Comparison of ENCODE assay signal across 9 cellular contexts in the genomic region with DNA sequence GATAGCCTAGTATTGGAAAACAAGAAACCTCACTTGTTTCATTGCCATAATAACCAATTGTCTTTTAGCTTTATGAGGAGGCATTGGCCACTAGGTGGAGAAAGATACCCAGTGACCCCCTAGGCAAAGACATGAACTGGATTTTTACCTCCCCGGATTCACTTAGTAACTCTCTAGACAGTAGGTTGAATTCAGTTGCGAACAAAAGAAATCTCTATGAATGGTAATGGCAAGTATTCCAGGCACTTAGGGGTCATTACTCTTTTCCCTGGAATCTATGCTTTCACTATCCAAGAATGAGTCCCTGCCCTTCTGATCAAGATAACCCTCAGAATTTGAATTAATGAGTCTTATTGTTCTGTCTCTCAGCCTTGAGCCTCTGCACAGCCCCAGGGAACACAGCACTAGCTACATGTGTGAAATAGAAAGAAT. TPM values are rescaled to one million over a fixed set of nuclear protein-coding genes. Genes with fewer than 3 reads are reported as not detected.
DNase-seq lines count a peak whose midpoint lies in the region; TF ChIP-seq lines count a peak whose summit lies in the region.
"Had no signal": no experiment of that assay in that cellular context is flagged by ENCODE, and none has a peak within 500 bp of the region (broad histone marks: within the 10 kb centered on the region; RNA-seq: fewer than 3 reads in every experiment).

No MANE protein-coding gene starts in this region.

- no peak overlapping the region for H3K9ac ChIP-seq in H9 (ENCODE audit: extremely low read depth, insufficient read length, low read length)

- H3K79me2 ChIP-seq in H9 (ENCODE audit: insufficient read depth, low read length) = no peaks in the 10 kb centered on the region

- H3K27me3 Mint-ChIP-seq in H9 (ENCODE audit: low read depth) = no peaks in the 10 kb centered on the region
- H3K27me3 Mint-ChIP-seq in CD8-positive, alpha-beta memory T cell = peaks cover 2 to 4% of the 10 kb centered on the region in 2 donors
- H3K27me3 Mint-ChIP-seq: activated naive CD8-positive, alpha-beta T cell treated with anti-CD3 and anti-CD28 coated beads, Interleukin-2, amount 10 ng/mL, durations not matched to agents 7 days and 5 days had no signal

- H3K79me1 ChIP-seq in H9 (ENCODE audit: insufficient read depth, low read depth, low read length, poor library complexity, severe bottlenecking) = no peaks in the 10 kb centered on the region

- no peaks in the 10 kb centered on the region for H3K36me3 ChIP-seq in CD8-positive, alpha-beta memory T cell (ENCODE audit: insufficient read depth, low read length)

- H3K27me3 ChIP-seq in H9 (ENCODE audit: insufficient read depth, low read length) = no peaks in the 10 kb centered on the region
- no peaks in the 10 kb centered on the region for H3K27me3 ChIP-seq in CD8-positive, alpha-beta memory T cell (ENCODE audit: insufficient read depth, low read length, poor library complexity, severe bottlenecking)

- no CpG with 5 or more reads among the region's 2 CpGs for WGBS in H9 (ENCODE audit: extremely low coverage, insufficient read length, low lambda C conversion rate)

- in situ Hi-C loops in ACHN (cut with HindIII; ENCODE audit: low pct_ligation_motif_present, low pct_unique_long_range_greater_than_20kb, low sequenced_read_pairs) = no loop called here

- no peaks in the 10 kb centered on the region for H4K20me1 ChIP-seq in H9 (ENCODE audit: control insufficient read depth, insufficient read depth, insufficient read length)

- H3K4me3 Mint-ChIP-seq in H9 = no peak overlapping the region
- H3K4me3 Mint-ChIP-seq in CD8-positive, alpha-beta memory T cell = no peak overlapping the region
- H3K4me3 Mint-ChIP-seq: activated naive CD8-positive, alpha-beta T cell treated with anti-CD3 and anti-CD28 coated beads, Interleukin-2, amount 10 ng/mL, durations not matched to agents 7 days and 5 days had no signal

- no peak overlapping the region for H3K4ac ChIP-seq in H9 (ENCODE audit: low read depth, low read length)

- H2AFZ ChIP-seq in H9 (ENCODE audit: low read length) = no peak overlapping the region

- peaks cover 0 to 4% of the 10 kb centered on the region in 2 experiments; a peak in 1 of 4 replicates for H3K4me1 Mint-ChIP-seq in H9
- no peaks in the 10 kb centered on the region for H3K4me1 Mint-ChIP-seq in CD8-positive, alpha-beta memory T cell
- H3K4me1 Mint-ChIP-seq: activated naive CD8-positive, alpha-beta T cell treated with anti-CD3 and anti-CD28 coated beads, Interleukin-2, amount 10 ng/mL, durations not matched to agents 7 days and 5 days had no signal

- no peak overlapping the region for H2BK12ac ChIP-seq in H9 (ENCODE audit: insufficient read length, low read depth, low read length)

- no peak overlapping the region for H3K23ac ChIP-seq in H9 (ENCODE audit: insufficient read length, low read depth, low read length)

- no peak overlapping the region for H3K4me2 ChIP-seq in H9 (ENCODE audit: insufficient read depth, insufficient read length, low read length)

- no peak overlapping the region for H4K5ac ChIP-seq in H9 (ENCODE audit: insufficient read length, low read depth, low read length)

- peak; percentile 30 for DNase-seq in ACHN
- DNase-seq in H9 = peak; percentile 34
- DNase-seq in NCI-H526 (lab: John Stamatoyannopoulos, UW) = peak; percentile 1 to 27
- peak; percentile 69 for DNase-seq in dedifferentiated amniotic fluid mesenchymal stem cell (ENCODE audit: extremely low spot score)
- peak; percentile 86 to 87 for DNase-seq in lung microvascular endothelial cell (ENCODE audit: low read depth in 2 of 2)
- DNase-seq in OCI-M2 (lab: John Stamatoyannopoulos, UW; ENCODE audit: unreplicated experiment) = no peak
- no peak for DNase-seq in GDM1 (lab: John Stamatoyannopoulos, UW)
- DNase-seq in CD8-positive, alpha-beta memory T cell = no peak
- DNase-seq: activated naive CD8-positive, alpha-beta T cell treated with anti-CD3 and anti-CD28 coated beads, Interleukin-2, amount 10 ng/mL, durations not matched to agents 7 days and 5 days had no signal

- H3K23me2 ChIP-seq in H9 (ENCODE audit: insufficient read length, low read depth, low read length, poor library complexity, severe bottlenecking) = no peaks in the 10 kb centered on the region

- H3K4me3 ChIP-seq in CD8-positive, alpha-beta memory T cell (ENCODE audit: low read length) = no peak overlapping the region

- no peaks in the 10 kb centered on the region for H3K9me3 ChIP-seq in H9 (ENCODE audit: control insufficient read depth, low read depth, low read length)
- no peaks in the 10 kb centered on the region for H3K9me3 ChIP-seq in CD8-positive, alpha-beta memory T cell (ENCODE audit: low read length)

- H3K18ac ChIP-seq in H9 (ENCODE audit: insufficient read length, low read depth, low read length) = no peak overlapping the region

- H3K36me3 Mint-ChIP-seq in H9 (ENCODE audit: insufficient read depth in 1 of 3, low read depth in 3 of 3) = peaks cover 0 to 2% (median 0%) of the 10 kb centered on the region in 3 experiments; a peak in 1 of 7 replicates
- no peaks in the 10 kb centered on the region for H3K36me3 Mint-ChIP-seq in CD8-positive, alpha-beta memory T cell
- H3K36me3 Mint-ChIP-seq: activated naive CD8-positive, alpha-beta T cell treated with anti-CD3 and anti-CD28 coated beads, Interleukin-2, amount 10 ng/mL, durations not matched to agents 7 days and 5 days had no signal

- H3K14ac ChIP-seq in H9 (ENCODE audit: insufficient read depth, low read length) = no peak overlapping the region

- no peaks in the 10 kb centered on the region for H3K4me1 ChIP-seq in H9 (ENCODE audit: insufficient read depth, low read length)
- H3K4me1 ChIP-seq in CD8-positive, alpha-beta memory T cell (ENCODE audit: insufficient read depth, low read length) = no peaks in the 10 kb centered on the region

- H2BK120ac ChIP-seq in H9 (ENCODE audit: low read depth, low read length, poor library complexity, severe bottlenecking) = no peak overlapping the region

- no peak overlapping the region for H2BK15ac ChIP-seq in H9 (ENCODE audit: low read depth, low read length)

- H2AK5ac ChIP-seq in H9 (ENCODE audit: insufficient read length, low read length) = no peak overlapping the region

- no peak overlapping the region for H2BK5ac ChIP-seq in H9 (ENCODE audit: insufficient read length, low read length)

- no peak overlapping the region for H4K91ac ChIP-seq in H9 (ENCODE audit: insufficient read length, low read depth, low read length)

- H3K56ac ChIP-seq in H9 (ENCODE audit: insufficient read length, low read depth, low read length) = no peak overlapping the region

- no peak overlapping the region for H3T11ph ChIP-seq in H9 (ENCODE audit: low read length)

- TF ChIP-seq CTCF in H9 (conservative IDR thresholded peaks at IDR 0.05) = peak; percentile 93

- H4K8ac ChIP-seq in H9 (replicated peaks; ENCODE audit: insufficient read length, low read depth, low read length) = no peak overlapping the region

- peaks cover 0 to 5% of the 10 kb centered on the region in 2 experiments; a peak in 2 of 5 replicates for H3K9me3 Mint-ChIP-seq in H9
- peaks cover 0 to 2% (median 0%) of the 10 kb centered on the region in 5 donors for H3K9me3 Mint-ChIP-seq in CD8-positive, alpha-beta memory T cell
- H3K9me3 Mint-ChIP-seq: activated naive CD8-positive, alpha-beta T cell treated with anti-CD3 and anti-CD28 coated beads, Interleukin-2, amount 10 ng/mL, durations not matched to agents 7 days and 5 days had no signal

- H3K27ac ChIP-seq in H9 (ENCODE audit: insufficient read length, low read depth, low read length) = no peak overlapping the region
- no peak overlapping the region for H3K27ac ChIP-seq in CD8-positive, alpha-beta memory T cell (ENCODE audit: low read depth, low read length)

- H3K27ac Mint-ChIP-seq in H9 = no peak overlapping the region
- H3K27ac Mint-ChIP-seq in CD8-positive, alpha-beta memory T cell = no peak overlapping the region
- H3K27ac Mint-ChIP-seq: activated naive CD8-positive, alpha-beta T cell treated with anti-CD3 and anti-CD28 coated beads, Interleukin-2, amount 10 ng/mL, durations not matched to agents 7 days and 5 days had no signal

- no peak overlapping the region for H2BK20ac ChIP-seq in H9 (ENCODE audit: low read depth, low read length, poor library complexity, severe bottlenecking)

- CTCF ChIA-PET in CD8-positive, alpha-beta memory T cell (lab: Charles Lee) = no interaction called here

- POLR2A ChIA-PET in CD8-positive, alpha-beta memory T cell (lab: Charles Lee) = no interaction called here

RNA-seq across cellular contexts. Expression of a gene that starts 29.5 kb away (rescaled TPM):
- total RNA-seq in H9 (2021) (not detected in 2 replicates), lung microvascular endothelial cell (58.0 and 78.2 TPM in 2 replicates)
- not detected for total RNA-seq in CD8-positive, alpha-beta memory T cell
- polyA plus RNA-seq in CD8-positive, alpha-beta memory T cell = not detected
- total RNA-seq: activated naive CD8-positive, alpha-beta T cell treated with anti-CD3 and anti-CD28 coated beads, Interleukin-2, amount 10 ng/mL, durations not matched to agents 7 days and 5 days had no signal

Comparison
In these comparisons a context has a peak if more than half of its experiments do, and no peak if none do; other contexts are left out.
1. DNase-seq: peak in ACHN (single experiment), H9 (single experiment), NCI-H526 (2 of 2), dedifferentiated amniotic fluid mesenchymal stem cell (single experiment) and lung microvascular endothelial cell (2 of 2); none in OCI-M2 (single experiment), GDM1 (single experiment) and CD8-positive, alpha-beta memory T cell (0 of 5).
2. RNA of a gene that starts 29.5 kb away (total RNA-seq): 58.0 to 78.2 TPM in lung microvascular endothelial cell; not detected in H9 and not detected in CD8-positive, alpha-beta memory T cell; every median in the first group is over 10 times any median in the second.